ENCODE assay signal across 19 cellular contexts in genomic region chr15:41949400-41950126, GRCh38. TPM values are rescaled to one million over a fixed set of nuclear protein-coding genes. Genes with fewer than 3 reads are reported as not detected.
A peak's percentile ranks its signal among the peaks of the same experiment; 100 is the strongest.
DNase-seq lines count a peak whose midpoint lies in the region; ATAC-seq, FAIRE-seq and TF ChIP-seq lines count a peak whose summit lies in the region.
"Had no signal": no experiment of that assay in that cellular context is flagged by ENCODE, and none has a peak within 500 bp of the region (broad histone marks: within the 10 kb centered on the region; RNA-seq: fewer than 3 reads in every experiment).

No MANE protein-coding gene starts in this region.

- DNase-seq in GM03348 (ENCODE audit: low spot score) (peak; percentile 43), astrocyte (ENCODE audit: low read depth) (no peak), left kidney (ENCODE audit: low read depth, low spot score) (peak; percentile 47), sciatic nerve (ENCODE audit: low spot score) (no peak), RCC 7860 (ENCODE audit: low spot score) (no peak), MCF 10A (ENCODE audit: unreplicated experiment) (no peak), NCI-H146 (lab: John Stamatoyannopoulos, UW) (no peak), foreskin keratinocyte (no peak)
- DNase-seq: activated CD4-positive, CD25-positive, alpha-beta regulatory T cell treated with anti-CD3 and anti-CD28 coated beads, Interleukin-2, amount 50 U/mL, for 72 hours; activated naive CD8-positive, alpha-beta T cell treated with anti-CD3 and anti-CD28 coated beads for 36 hours; H9; hypothalamus; mammary epithelial cell; NCI-H446 treated with DMSO at 0.1 percent for 48 hours; nucleus accumbens; PC-9; SW 1271 had no signal

- H3K79me2 ChIP-seq in astrocyte (ENCODE audit: insufficient read depth, low read length): peaks cover 46% of the 10 kb centered on the region

- TF ChIP-seq CTCF in astrocyte (IDR thresholded peaks at IDR 0.05; ENCODE audit: insufficient read depth, low read depth, low read length) (no peak), MCF 10A (IDR thresholded peaks at IDR 0.05; ENCODE audit: unreplicated experiment) (no peak), foreskin keratinocyte (conservative IDR thresholded peaks at IDR 0.05) (no peak)

- no TSS peak for BruUV-seq in MCF 10A (replicated peaks; lab: Mats Ljungman, UMichigan)

- peaks cover 19% of the 10 kb centered on the region for H3K36me3 ChIP-seq in astrocyte (ENCODE audit: insufficient read depth, low read length)

- no peak overlapping the region for H3K9ac ChIP-seq in astrocyte (ENCODE audit: low read length)
- H3K9ac ChIP-seq: BLaER1 had no signal

- no peaks in the 10 kb centered on the region for H3K27me3 Mint-ChIP-seq in astrocyte (ENCODE audit: low read depth, unreplicated experiment)
- no peaks in the 10 kb centered on the region for H3K27me3 Mint-ChIP-seq in MCF 10A (ENCODE audit: insufficient read depth, unreplicated experiment)
- H3K27me3 Mint-ChIP-seq: activated naive CD8-positive, alpha-beta T cell treated with anti-CD3 and anti-CD28 coated beads for 36 hours had no signal

- H3K4me3 ChIP-seq in astrocyte (ENCODE audit: insufficient read depth, low read depth, low read length): no peak overlapping the region
- H3K4me3 ChIP-seq: BLaER1, PC-9 had no signal

- H3K4me1 Mint-ChIP-seq in astrocyte (ENCODE audit: low read depth, unreplicated experiment) (peaks cover 52% of the 10 kb centered on the region), MCF 10A (ENCODE audit: insufficient read depth, unreplicated experiment) (peaks cover 8% of the 10 kb centered on the region)
- H3K4me1 Mint-ChIP-seq: activated naive CD8-positive, alpha-beta T cell treated with anti-CD3 and anti-CD28 coated beads for 36 hours had no signal

- H3K4me3 Mint-ChIP-seq in astrocyte (ENCODE audit: unreplicated experiment) (peak overlapping the region; percentile 20), MCF 10A (ENCODE audit: unreplicated experiment) (no peak overlapping the region)
- H3K4me3 Mint-ChIP-seq: activated naive CD8-positive, alpha-beta T cell treated with anti-CD3 and anti-CD28 coated beads for 36 hours; H9 had no signal

- H3K9me3 Mint-ChIP-seq in astrocyte (ENCODE audit: unreplicated experiment) (no peaks in the 10 kb centered on the region), MCF 10A (ENCODE audit: unreplicated experiment) (no peaks in the 10 kb centered on the region)
- H3K9me3 Mint-ChIP-seq: activated naive CD8-positive, alpha-beta T cell treated with anti-CD3 and anti-CD28 coated beads for 36 hours; H9 had no signal

- no peaks in the 10 kb centered on the region for H4K20me1 ChIP-seq in astrocyte (ENCODE audit: insufficient read depth, low read length)
- H4K20me1 ChIP-seq: BLaER1 had no signal

- H3K27me3 ChIP-seq in astrocyte (ENCODE audit: insufficient read depth, low read length) (no peaks in the 10 kb centered on the region), foreskin keratinocyte (no peaks in the 10 kb centered on the region)
- H3K27me3 ChIP-seq: BLaER1 had no signal

- H3K9me3 ChIP-seq in astrocyte (ENCODE audit: insufficient read depth, low read depth, low read length): no peaks in the 10 kb centered on the region
- H3K9me3 ChIP-seq: BLaER1 had no signal

- no peak overlapping the region for H3K4me2 ChIP-seq in astrocyte (ENCODE audit: low read length)
- H3K4me2 ChIP-seq: BLaER1, PC-9 had no signal

- no peak overlapping the region for H2AFZ ChIP-seq in astrocyte (ENCODE audit: low read depth, low read length)
- H2AFZ ChIP-seq: PC-9 had no signal

- POLR2A ChIA-PET in MCF 10A (lab: Yijun Ruan, JAX): interaction anchor here (0.7 to 1.8 kb wide), 3 partner anchors 24 to 959 kb away, joined by 3 to 4 read pairs (median 3); no protein-coding TSS in a partner anchor

- H3K36me3 Mint-ChIP-seq in astrocyte (ENCODE audit: low read depth, unreplicated experiment) (peaks cover 16% of the 10 kb centered on the region), MCF 10A (ENCODE audit: insufficient read depth, unreplicated experiment) (peaks cover 16% of the 10 kb centered on the region)

- H3K27ac ChIP-seq in astrocyte (ENCODE audit: low read depth, low read length) (no peak overlapping the region), foreskin keratinocyte (no peak overlapping the region)
- H3K27ac ChIP-seq: BLaER1, epithelial cell of prostate, PC-9 had no signal

- intact Hi-C loops in sciatic nerve (cut with DNase I): no loop called here
- intact Hi-C loops in MCF 10A (cut with micrococcal nuclease): no loop called here

- H3K27ac Mint-ChIP-seq in astrocyte (ENCODE audit: unreplicated experiment) (peak overlapping the region; percentile 64), MCF 10A (ENCODE audit: low read depth, unreplicated experiment) (no peak overlapping the region)
- H3K27ac Mint-ChIP-seq: activated naive CD8-positive, alpha-beta T cell treated with anti-CD3 and anti-CD28 coated beads for 36 hours had no signal

- CTCF ChIA-PET in MCF 10A (lab: Yijun Ruan, JAX): interaction anchor here (0.7 to 1.2 kb wide), 3 partner anchors 18 to 126 kb away, joined by 3 read pairs; no protein-coding TSS in a partner anchor

- FAIRE-seq in astrocyte (lab: Jason Lieb, UNC) (no peak), RCC 7860 (lab: Jason Lieb, UNC) (no peak)

- peak; percentile 33 for ATAC-seq in sciatic nerve
- no peak for ATAC-seq in foreskin keratinocyte

- H3K4me1 ChIP-seq in astrocyte (ENCODE audit: insufficient read depth, low read length): peaks cover 31% of the 10 kb centered on the region
- H3K4me1 ChIP-seq in foreskin keratinocyte: peaks cover 28% of the 10 kb centered on the region

RNA-seq across cellular contexts. Expression of gene EHD4, which starts 22.8 kb away (rescaled TPM):
- 46.4 and 51.4 TPM in 2 replicates for total RNA-seq in astrocyte
- 27.3 TPM for total RNA-seq in sciatic nerve
- total RNA-seq in MCF 10A (2022): 24.2 and 27.1 TPM in 2 replicates
- 52.5 and 52.9 TPM in 2 replicates for total RNA-seq in foreskin keratinocyte
- polyA plus RNA-seq in foreskin keratinocyte: 29.1 and 31.7 TPM in 2 replicates

RNA-seq across cellular contexts. Expression of gene SPTBN5, which starts 55.7 kb away (rescaled TPM):
- total RNA-seq in astrocyte (5.3 and 6.7 TPM in 2 replicates), sciatic nerve (35.0 TPM), MCF 10A (2022) (1.1 TPM in 2 replicates), foreskin keratinocyte (0.63 and 1.4 TPM in 2 replicates)
- 0.35 and 1.1 TPM in 2 replicates for polyA plus RNA-seq in foreskin keratinocyte

Comparison
In these comparisons a context has a peak if more than half of its experiments do, and no peak if none do; other contexts are left out.
1. DNase-seq: peak in GM03348 (single experiment) and left kidney (single experiment); none in astrocyte (single experiment), sciatic nerve (single experiment), RCC 7860 (single experiment), MCF 10A (single experiment), NCI-H146 (single experiment) and foreskin keratinocyte (0 of 2).